1 cellular context compared by ENCODE assay signal in genomic region chr5:77143998-77144836, GRCh38.
TF ChIP-seq lines count a peak whose summit lies in the region.

No MANE protein-coding gene starts in this region.

TF ChIP-seq in WTC11, 78 proteins besides CTCF, POLR2A, EP300 and RAD21 (continued from another document):
- TF ChIP-seq ZNF281 (CRISPR knock-in tag; IDR thresholded peaks at IDR 0.05) (no peak), ARID4B (CRISPR knock-in tag; IDR thresholded peaks at IDR 0.05; ENCODE audit: borderline replicate concordance) (no peak), TEAD1 (CRISPR knock-in tag; IDR thresholded peaks at IDR 0.05) (no peak), NFATC4 (CRISPR knock-in tag; IDR thresholded peaks at IDR 0.05) (no peak), HMGXB4 (CRISPR knock-in tag; IDR thresholded peaks at IDR 0.05) (no peak), ZNF425 (CRISPR knock-in tag; conservative IDR thresholded peaks at IDR 0.05) (no peak), ERG (CRISPR knock-in tag; IDR thresholded peaks at IDR 0.05) (no peak), ZNF219 (CRISPR knock-in tag; IDR thresholded peaks at IDR 0.05; ENCODE audit: borderline replicate concordance) (no peak), FOXP1 (CRISPR knock-in tag; IDR thresholded peaks at IDR 0.05; ENCODE audit: borderline replicate concordance) (no peak)
